8 cellular contexts compared by ENCODE assay signal in genomic region chrX:77785400-77785745, GRCh38. TPM values are rescaled to one million over a fixed set of nuclear protein-coding genes. Genes with fewer than 3 reads are reported as not detected.
DNase-seq lines count a peak whose midpoint lies in the region; ATAC-seq and TF ChIP-seq lines count a peak whose summit lies in the region.

No MANE protein-coding gene starts in this region.

- H3K27me3 ChIP-seq in thyroid gland, result no peaks in the 10 kb centered on the region

- WGBS in thyroid gland, 2 donors, result 0% methylated on average over 5 to 9 of the region's 16 CpGs

- H3K4me1 ChIP-seq in thyroid gland, result no peaks in the 10 kb centered on the region

- peak; percentile 45 for ATAC-seq in left lobe of liver
- no peak for ATAC-seq in GM19463 (IDR thresholded peaks at IDR 0.05; ENCODE audit: unreplicated experiment)
- ATAC-seq in GM21576 (IDR thresholded peaks at IDR 0.05; ENCODE audit: unreplicated experiment), result no peak

- intact Hi-C loops in thyroid gland (cut with DNase I), result no loop called here

- H3K36me3 ChIP-seq in thyroid gland, result no peaks in the 10 kb centered on the region

- no peaks in the 10 kb centered on the region for H3K9me3 ChIP-seq in thyroid gland

- DNase-seq in NOMO-1 treated with DMSO at 0.1 percent for 48 hours (lab: John Stamatoyannopoulos, UW; ENCODE audit: unreplicated experiment) (peak; percentile 4), NOMO-1 treated with dmso at 0.1 percent for 144 hours (lab: John Stamatoyannopoulos, UW; ENCODE audit: unreplicated experiment) (no peak), NCI-H748 (lab: John Stamatoyannopoulos, UW; ENCODE audit: unreplicated experiment) (peak; percentile 55), cerebellar cortex (ENCODE audit: low spot score) (peak; percentile 33), left lobe of liver (ENCODE audit: low spot score) (no peak), thyroid gland (peak; percentile 7 to 28)

- peak overlapping the region in 1 of 3 donors; percentile 48 for H3K4me3 ChIP-seq in thyroid gland (replicated peaks in 1 of 3)

- H3K27ac ChIP-seq in thyroid gland, result peak overlapping the region; percentile 89 to 96 (median 94)

- no peak for TF ChIP-seq POLR2A in thyroid gland (IDR thresholded peaks at IDR 0.05)

- no peak for TF ChIP-seq CTCF in thyroid gland (IDR thresholded peaks at IDR 0.05)

RNA-seq across cellular contexts. Expression of gene ATRX, which starts 0.6 kb away (rescaled TPM):
- 18.8 TPM for total RNA-seq in left lobe of liver
- total RNA-seq in thyroid gland, result 100 to 1,000 TPM in 3 of 4 donors, 10 to 100 TPM in 1; 96.2 to 211 (median 131) TPM

Comparison
In these comparisons a context has a peak if more than half of its experiments do, and no peak if none do; other contexts are left out.
1. DNase-seq: peak in NOMO-1 treated with DMSO at 0.1 percent for 48 hours (single experiment), NCI-H748 (single experiment), cerebellar cortex (single experiment) and thyroid gland (2 of 2); none in NOMO-1 treated with dmso at 0.1 percent for 144 hours (single experiment) and left lobe of liver (single experiment).